29 cellular contexts compared by ENCODE assay signal in the genomic region with DNA sequence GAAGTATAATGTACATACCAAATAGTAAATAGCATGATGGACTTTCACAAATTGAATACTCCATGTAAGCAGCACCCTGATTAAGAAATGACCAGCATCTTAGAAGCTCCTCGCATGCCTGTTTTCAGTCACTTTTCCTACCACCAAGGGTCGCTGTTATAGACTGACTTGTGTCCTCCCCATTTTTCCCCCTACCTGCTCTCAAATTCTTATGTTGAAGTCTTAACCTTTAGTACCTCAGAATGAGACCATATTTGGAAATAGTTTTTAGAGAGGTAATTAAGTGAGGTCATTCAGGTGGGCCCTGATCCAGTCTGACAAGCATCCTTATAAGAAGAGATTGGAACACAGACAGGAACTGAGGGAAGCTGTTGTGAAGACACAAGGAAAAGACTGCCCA.
DNase-seq lines count a peak whose midpoint lies in the region; ATAC-seq and TF ChIP-seq lines count a peak whose summit lies in the region.
"Had no signal": no experiment of that assay in that cellular context is flagged by ENCODE, and none has a peak within 500 bp of the region (broad histone marks: within the 10 kb centered on the region; RNA-seq: fewer than 3 reads in every experiment).

No MANE protein-coding gene starts in this region.

- no peaks in the 10 kb centered on the region; the same call in 1 of the 2 replicates for H3K9me3 ChIP-seq in HUES48 (ENCODE audit: control insufficient read depth, insufficient read depth, low read length)
- H3K9me3 ChIP-seq: SJCRH30, upper lobe of right lung had no signal

- DNase-seq in astrocyte of the hippocampus (ENCODE audit: low read depth, low spot score) (peak; percentile 7), kidney tubule cell (ENCODE audit: low spot score) (peak; percentile 1), NCI-H1092 (lab: John Stamatoyannopoulos, UW) (no peak)
- DNase-seq: activated CD4-positive, alpha-beta T cell treated with anti-CD3 and anti-CD28 coated beads, Interleukin-2, amount 10 ng/mL, durations not matched to agents 24 days and 14 days; activated gamma-delta T cell; activated naive CD8-positive, alpha-beta T cell treated with anti-CD3 and anti-CD28 coated beads, Interleukin-2, amount 10 ng/mL, durations not matched to agents 7 days and 5 days; activated T-cell treated with anti-CD3 and anti-CD28 coated beads, Interleukin-2, amount 50 U/mL, for 1 hour; aorta; DMS153; effector CD4-positive, alpha-beta T cell; H7; islet precursor cell; NCI-H1694; NCI-H524 treated with DMSO at 0.1 percent for 48 hours; posterior cingulate gyrus; SJCRH30; stimulated activated naive CD4-positive, alpha-beta T cell; T-helper 9 cell; upper lobe of right lung; WERI-Rb-1 had no signal

- no peak overlapping the region for H3K27ac ChIP-seq in HUES48 (ENCODE audit: low read depth, low read length)
- H3K27ac ChIP-seq: BLaER1, gastroesophageal sphincter, hepatocyte, right atrium auricular region, SJCRH30, upper lobe of right lung, WERI-Rb-1 had no signal

- TF ChIP-seq CTCF in GM12873 (IDR thresholded peaks at IDR 0.05; ENCODE audit: insufficient read depth, low read depth, low read length, missing control alignments): peak; percentile 7

- peaks cover 7% of the 10 kb centered on the region; the same call in 1 of the 2 replicates for H3K4me1 ChIP-seq in HUES48 (ENCODE audit: control insufficient read depth, insufficient read depth, low read length)
- H3K4me1 ChIP-seq: BLaER1, gastroesophageal sphincter, right atrium auricular region, SJCRH30, upper lobe of right lung had no signal

- H3K36me3 ChIP-seq in HUES48 (ENCODE audit: control insufficient read depth, insufficient read depth, low read length): no peaks in the 10 kb centered on the region
- H3K36me3 ChIP-seq: BLaER1, gastroesophageal sphincter, right atrium auricular region, upper lobe of right lung, WERI-Rb-1 had no signal

- no peak for ATAC-seq in GM18519 (IDR thresholded peaks at IDR 0.05; ENCODE audit: low FRiP score, unreplicated experiment)
- no peak for ATAC-seq in GM19397 (IDR thresholded peaks at IDR 0.05; ENCODE audit: unreplicated experiment)
- ATAC-seq: gastroesophageal sphincter, upper lobe of right lung had no signal

- no peak overlapping the region for H3K4me3 ChIP-seq in HUES48 (ENCODE audit: low read depth, low read length)
- H3K4me3 ChIP-seq: BLaER1, gastroesophageal sphincter, hepatocyte, right atrium auricular region, SJCRH30, smooth muscle cell, upper lobe of right lung had no signal

- H3K9ac ChIP-seq in HUES48 (ENCODE audit: low read depth, low read length): peak overlapping the region; percentile 10; the same call in 1 of the 2 replicates
- H3K9ac ChIP-seq: BLaER1 had no signal

- peaks cover 18% of the 10 kb centered on the region for H3K27me3 ChIP-seq in HUES48 (ENCODE audit: control insufficient read depth, insufficient read depth, low read length)
- H3K27me3 ChIP-seq: BLaER1, gastroesophageal sphincter, hepatocyte, right atrium auricular region, SJCRH30 had no signal
